In the genomic region with DNA sequence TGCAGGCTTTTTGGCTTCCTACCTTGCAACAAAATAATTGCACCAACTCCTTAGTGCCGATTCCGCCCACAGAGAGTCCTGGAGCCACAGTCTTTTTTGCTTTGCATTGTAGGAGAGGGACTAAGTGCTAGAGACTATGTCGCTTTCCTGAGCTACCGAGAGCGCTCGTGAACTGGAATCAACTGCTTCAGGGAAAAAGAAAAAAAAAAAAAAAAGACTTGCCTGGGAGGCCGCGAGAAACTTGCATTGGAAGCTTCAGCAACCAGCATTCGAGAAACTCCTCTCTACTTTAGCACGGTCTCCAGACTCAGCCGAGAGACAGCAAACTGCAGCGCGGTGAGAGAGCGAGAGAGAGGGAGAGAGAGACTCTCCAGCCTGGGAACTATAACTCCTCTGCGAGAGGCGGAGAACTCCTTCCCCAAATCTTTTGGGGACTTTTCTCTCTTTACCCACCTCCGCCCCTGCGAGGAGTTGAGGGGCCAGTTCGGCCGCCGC, we compare ENCODE assay signal across 8 cellular contexts. TPM values are rescaled to one million over a fixed set of nuclear protein-coding genes. Genes with fewer than 3 reads are reported as not detected.
A peak's percentile ranks its signal among the peaks of the same experiment; 100 is the strongest.
DNase-seq lines count a peak whose midpoint lies in the region; ATAC-seq and TF ChIP-seq lines count a peak whose summit lies in the region.

No MANE protein-coding gene starts in this region.

- intact Hi-C loops in activated T-helper 1 cell treated with anti-CD3 and anti-CD28 coated beads, Interleukin-12 subunit alpha, Interleukin-12 subunit beta, Interleukin-2, Interleukin-4 antibody, amounts not matched to agents 30 ng/mL and 10 ng/mL and 1 ng/mL, durations not matched to agents 14 hours and 24 hours and 36 hours (cut with micrococcal nuclease), result loop anchor here (10.0 kb wide), 1 partner anchor 281 kb away; no protein-coding TSS in a partner anchor

- no peaks in the 10 kb centered on the region for H3K9me3 ChIP-seq in SK-N-MC (ENCODE audit: low read depth, low read length)

- peaks cover 47% of the 10 kb centered on the region for H3K27me3 Mint-ChIP-seq in activated T-helper 1 cell treated with anti-CD3 and anti-CD28 coated beads, Interleukin-12 subunit alpha, Interleukin-12 subunit beta, Interleukin-2, Interleukin-4 antibody, amounts not matched to agents 30 ng/mL and 10 ng/mL and 1 ng/mL, durations not matched to agents 14 hours and 24 hours and 36 hours (ENCODE audit: insufficient read depth)

- TF ChIP-seq CTCF in AG10803 (conservative IDR thresholded peaks at IDR 0.05; ENCODE audit: low read length), result 0 out of 2 replicates have a peak, but pooled peaks have one; percentile 2
- TF ChIP-seq CTCF in epithelial cell of esophagus (IDR thresholded peaks at IDR 0.05; ENCODE audit: insufficient read depth, low read depth, low read length, missing control alignments), result no peak

- H3K9me3 Mint-ChIP-seq in activated T-helper 1 cell treated with anti-CD3 and anti-CD28 coated beads, Interleukin-12 subunit alpha, Interleukin-12 subunit beta, Interleukin-2, Interleukin-4 antibody, amounts not matched to agents 30 ng/mL and 10 ng/mL and 1 ng/mL, durations not matched to agents 14 hours and 24 hours and 36 hours, result no peaks in the 10 kb centered on the region

- H3K27ac ChIP-seq in SK-N-MC, result peak overlapping the region; percentile 92

- H3K4me1 Mint-ChIP-seq in activated T-helper 1 cell treated with anti-CD3 and anti-CD28 coated beads, Interleukin-12 subunit alpha, Interleukin-12 subunit beta, Interleukin-2, Interleukin-4 antibody, amounts not matched to agents 30 ng/mL and 10 ng/mL and 1 ng/mL, durations not matched to agents 14 hours and 24 hours and 36 hours (ENCODE audit: low read depth), result peaks cover 29% of the 10 kb centered on the region

- H3K27ac Mint-ChIP-seq in activated T-helper 1 cell treated with anti-CD3 and anti-CD28 coated beads, Interleukin-12 subunit alpha, Interleukin-12 subunit beta, Interleukin-2, Interleukin-4 antibody, amounts not matched to agents 30 ng/mL and 10 ng/mL and 1 ng/mL, durations not matched to agents 14 hours and 24 hours and 36 hours, result no peak overlapping the region

- no peak overlapping the region for H3K4me3 Mint-ChIP-seq in activated T-helper 1 cell treated with anti-CD3 and anti-CD28 coated beads, Interleukin-12 subunit alpha, Interleukin-12 subunit beta, Interleukin-2, Interleukin-4 antibody, amounts not matched to agents 30 ng/mL and 10 ng/mL and 1 ng/mL, durations not matched to agents 14 hours and 24 hours and 36 hours

- H3K36me3 Mint-ChIP-seq in activated T-helper 1 cell treated with anti-CD3 and anti-CD28 coated beads, Interleukin-12 subunit alpha, Interleukin-12 subunit beta, Interleukin-2, Interleukin-4 antibody, amounts not matched to agents 30 ng/mL and 10 ng/mL and 1 ng/mL, durations not matched to agents 14 hours and 24 hours and 36 hours (ENCODE audit: low read depth), result peaks cover 2% of the 10 kb centered on the region

- ATAC-seq in GM18868 (IDR thresholded peaks at IDR 0.05; ENCODE audit: unreplicated experiment), result peak; percentile 13
- ATAC-seq in HG03103 (IDR thresholded peaks at IDR 0.05; ENCODE audit: low read depth, unreplicated experiment), result peak; percentile 8

- DNase-seq in AG10803 (ENCODE audit: low read depth) (peak; percentile 71), SK-N-MC (ENCODE audit: low read depth, low spot score) (no peak), epithelial cell of esophagus (ENCODE audit: low read depth) (peak; percentile 58), myocyte (ENCODE audit: low read depth) (peak; percentile 69), NK-92 (lab: John Stamatoyannopoulos, UW; ENCODE audit: unreplicated experiment) (no peak)
- no peak for DNase-seq in activated T-helper 1 cell treated with anti-CD3 and anti-CD28 coated beads, Interleukin-12 subunit alpha, Interleukin-12 subunit beta, Interleukin-2, Interleukin-4 antibody, amounts not matched to agents 30 ng/mL and 10 ng/mL and 1 ng/mL, durations not matched to agents 14 hours and 24 hours and 36 hours (ENCODE audit: low spot score)

- peaks cover 26% of the 10 kb centered on the region for H3K36me3 ChIP-seq in SK-N-MC (ENCODE audit: insufficient read depth, low read length)

- H3K4me3 ChIP-seq in AG10803 (ENCODE audit: low read length) (peak overlapping the region; percentile 81), SK-N-MC (peak overlapping the region; percentile 83), epithelial cell of esophagus (ENCODE audit: low read length) (peak overlapping the region; percentile 87)

- H3K9ac ChIP-seq in SK-N-MC (ENCODE audit: insufficient read length), result peak overlapping the region; percentile 91

RNA-seq across cellular contexts. Expression of a gene that starts 0.4 kb away (rescaled TPM):
- total RNA-seq in myocyte, result 20.1 and 26.4 TPM in 2 replicates
- polyA plus RNA-seq in myocyte (2012), result 7.8 TPM
- 1.2 and 1.5 TPM in 2 replicates for total RNA-seq in activated T-helper 1 cell treated with anti-CD3 and anti-CD28 coated beads, Interleukin-12 subunit alpha, Interleukin-12 subunit beta, Interleukin-2, Interleukin-4 antibody, amounts not matched to agents 30 ng/mL and 10 ng/mL and 1 ng/mL, durations not matched to agents 14 hours and 24 hours and 36 hours

Comparison
In these comparisons a context has a peak if more than half of its experiments do, and no peak if none do; other contexts are left out.
1. DNase-seq: peak in AG10803 (single experiment), epithelial cell of esophagus (single experiment) and myocyte (single experiment); none in SK-N-MC (single experiment), activated T-helper 1 cell treated with anti-CD3 and anti-CD28 coated beads, Interleukin-12 subunit alpha, Interleukin-12 subunit beta, Interleukin-2, Interleukin-4 antibody, amounts not matched to agents 30 ng/mL and 10 ng/mL and 1 ng/mL, durations not matched to agents 14 hours and 24 hours and 36 hours (single experiment) and NK-92 (single experiment).
2. Peak in every context shown above with its lines, with median percentiles within 50 percentile points of each other: H3K4me3 ChIP-seq.